18 cellular contexts compared by ENCODE assay signal in genomic region chr6:20335872-20336271, GRCh38.
DNase-seq lines count a peak whose midpoint lies in the region; ATAC-seq lines count a peak whose summit lies in the region.
"Had no signal": no experiment of that assay in that cellular context is flagged by ENCODE, and none has a peak within 500 bp of the region (broad histone marks: within the 10 kb centered on the region; RNA-seq: fewer than 3 reads in every experiment).

No MANE protein-coding gene starts in this region.

- intact Hi-C loops in activated T-helper 1 cell treated with anti-CD3 and anti-CD28 coated beads, Interleukin-12 subunit alpha, Interleukin-12 subunit beta, Interleukin-2, Interleukin-4 antibody, amounts not matched to agents 30 ng/mL and 10 ng/mL and 1 ng/mL, durations not matched to agents 14 hours and 24 hours and 36 hours (cut with micrococcal nuclease) = loop anchor here (1.0 to 2.0 kb wide), 3 partner anchors 16 to 65 kb away; partner anchors contain the start of gene E2F3

- ATAC-seq in GM18519 (IDR thresholded peaks at IDR 0.05; ENCODE audit: low FRiP score, unreplicated experiment) (peak; percentile 48), memory B cell (ENCODE audit: low read depth) (no peak), HG02610 (IDR thresholded peaks at IDR 0.05; ENCODE audit: unreplicated experiment) (no peak)

- H3K27ac Mint-ChIP-seq in activated T-helper 1 cell treated with anti-CD3 and anti-CD28 coated beads, Interleukin-12 subunit alpha, Interleukin-12 subunit beta, Interleukin-2, Interleukin-4 antibody, amounts not matched to agents 30 ng/mL and 10 ng/mL and 1 ng/mL, durations not matched to agents 14 hours and 24 hours and 36 hours = peak overlapping the region; percentile 88
- H3K27ac Mint-ChIP-seq in memory B cell = no peak overlapping the region

- peaks cover 35% of the 10 kb centered on the region for H3K4me1 Mint-ChIP-seq in activated T-helper 1 cell treated with anti-CD3 and anti-CD28 coated beads, Interleukin-12 subunit alpha, Interleukin-12 subunit beta, Interleukin-2, Interleukin-4 antibody, amounts not matched to agents 30 ng/mL and 10 ng/mL and 1 ng/mL, durations not matched to agents 14 hours and 24 hours and 36 hours (ENCODE audit: low read depth)
- H3K4me1 Mint-ChIP-seq in memory B cell = peaks cover 5% of the 10 kb centered on the region

- peaks cover 16% of the 10 kb centered on the region for H3K9me3 Mint-ChIP-seq in activated T-helper 1 cell treated with anti-CD3 and anti-CD28 coated beads, Interleukin-12 subunit alpha, Interleukin-12 subunit beta, Interleukin-2, Interleukin-4 antibody, amounts not matched to agents 30 ng/mL and 10 ng/mL and 1 ng/mL, durations not matched to agents 14 hours and 24 hours and 36 hours
- no peaks in the 10 kb centered on the region for H3K9me3 Mint-ChIP-seq in memory B cell

- peaks cover 4% of the 10 kb centered on the region for H3K36me3 Mint-ChIP-seq in activated T-helper 1 cell treated with anti-CD3 and anti-CD28 coated beads, Interleukin-12 subunit alpha, Interleukin-12 subunit beta, Interleukin-2, Interleukin-4 antibody, amounts not matched to agents 30 ng/mL and 10 ng/mL and 1 ng/mL, durations not matched to agents 14 hours and 24 hours and 36 hours (ENCODE audit: low read depth)
- no peaks in the 10 kb centered on the region for H3K36me3 Mint-ChIP-seq in memory B cell

- DNase-seq in NOMO-1 treated with DMSO at 0.1 percent for 48 hours (lab: John Stamatoyannopoulos, UW; ENCODE audit: unreplicated experiment) (peak; percentile 39), NOMO-1 treated with dmso at 0.1 percent for 144 hours (lab: John Stamatoyannopoulos, UW; ENCODE audit: unreplicated experiment) (no peak), memory B cell (ENCODE audit: low spot score in 2 of 2) (no peak), NCI-H2227 treated with DMSO at 0.1 percent for 48 hours (lab: John Stamatoyannopoulos, UW) (no peak), foreskin melanocyte (no peak)
- no peak for DNase-seq in activated T-helper 1 cell treated with anti-CD3 and anti-CD28 coated beads, Interleukin-12 subunit alpha, Interleukin-12 subunit beta, Interleukin-2, Interleukin-4 antibody, amounts not matched to agents 30 ng/mL and 10 ng/mL and 1 ng/mL, durations not matched to agents 14 hours and 24 hours and 36 hours (ENCODE audit: low spot score)
- DNase-seq: C1 segment of cervical spinal cord; colonic mucosa; DMS79 treated with DMSO at 0.1 percent for 48 hours; foreskin fibroblast; MG63; NCI-H1694 treated with DMSO at 0.1 percent for 48 hours; NCI-H345; occipital lobe; stimulated activated CD4-positive, alpha-beta T cell treated with anti-CD3 and anti-CD28 coated beads, Interleukin-15, amount 100 ng/mL, for 24 hours; stimulated activated naive CD4-positive, alpha-beta T cell treated with Interleukin-2 at 50 U/mL for 16 hours had no signal

- peak overlapping the region; percentile 58 for H3K4me3 Mint-ChIP-seq in activated T-helper 1 cell treated with anti-CD3 and anti-CD28 coated beads, Interleukin-12 subunit alpha, Interleukin-12 subunit beta, Interleukin-2, Interleukin-4 antibody, amounts not matched to agents 30 ng/mL and 10 ng/mL and 1 ng/mL, durations not matched to agents 14 hours and 24 hours and 36 hours
- H3K4me3 Mint-ChIP-seq in memory B cell = peak overlapping the region; percentile 33

- peaks cover 4% of the 10 kb centered on the region for H3K27me3 Mint-ChIP-seq in activated T-helper 1 cell treated with anti-CD3 and anti-CD28 coated beads, Interleukin-12 subunit alpha, Interleukin-12 subunit beta, Interleukin-2, Interleukin-4 antibody, amounts not matched to agents 30 ng/mL and 10 ng/mL and 1 ng/mL, durations not matched to agents 14 hours and 24 hours and 36 hours (ENCODE audit: insufficient read depth)
- peaks cover 8% of the 10 kb centered on the region for H3K27me3 Mint-ChIP-seq in memory B cell
